Comparison of ENCODE assay signal across 8 cellular contexts in the genomic region with DNA sequence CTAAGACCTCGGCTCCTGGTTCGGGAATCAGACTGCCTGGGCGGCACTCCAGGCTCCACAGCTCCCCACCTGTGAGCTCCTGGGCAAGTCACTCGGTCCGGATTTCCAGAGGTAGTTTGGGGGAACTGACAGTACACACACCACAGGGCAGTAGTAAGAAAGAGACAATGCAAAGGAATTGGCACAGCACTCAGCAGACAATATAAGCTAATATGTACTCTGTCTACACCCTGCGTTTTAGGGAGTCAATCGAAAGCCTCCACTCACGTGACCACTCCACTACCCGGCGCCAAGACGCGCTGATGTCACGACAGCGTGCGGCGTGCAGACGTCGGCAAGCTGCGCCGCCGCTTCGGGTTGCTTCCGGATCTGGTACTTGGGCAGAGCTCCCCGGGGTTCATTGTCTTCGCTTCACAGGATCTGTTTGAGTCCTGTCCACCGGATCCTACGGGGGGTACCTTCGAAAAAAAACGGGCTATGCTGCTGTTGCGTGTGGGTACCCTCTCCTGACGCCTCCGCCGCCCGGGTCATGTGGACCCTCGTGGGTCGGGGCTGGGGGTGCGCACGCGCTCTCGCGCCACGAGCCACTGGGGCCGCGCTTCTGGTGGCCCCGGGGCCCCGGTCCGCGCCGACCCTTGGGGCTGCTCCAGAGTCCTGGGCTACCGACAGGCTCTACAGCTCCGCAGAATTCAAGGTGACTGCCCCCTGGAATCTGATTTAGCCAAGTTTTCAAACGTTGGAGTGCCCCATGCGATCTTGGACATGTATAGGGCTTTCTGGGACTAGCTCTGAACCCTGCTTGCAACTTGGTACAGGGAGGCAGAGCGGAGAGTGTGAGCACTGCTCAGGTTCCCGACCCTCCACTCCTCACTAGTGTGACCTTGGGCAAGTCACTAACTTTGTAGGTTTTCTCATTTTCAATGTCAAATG. TPM values are rescaled to one million over a fixed set of nuclear protein-coding genes. Genes with fewer than 3 reads are reported as not detected.
DNase-seq lines count a peak whose midpoint lies in the region; ATAC-seq and TF ChIP-seq lines count a peak whose summit lies in the region.

A gene with protein sequence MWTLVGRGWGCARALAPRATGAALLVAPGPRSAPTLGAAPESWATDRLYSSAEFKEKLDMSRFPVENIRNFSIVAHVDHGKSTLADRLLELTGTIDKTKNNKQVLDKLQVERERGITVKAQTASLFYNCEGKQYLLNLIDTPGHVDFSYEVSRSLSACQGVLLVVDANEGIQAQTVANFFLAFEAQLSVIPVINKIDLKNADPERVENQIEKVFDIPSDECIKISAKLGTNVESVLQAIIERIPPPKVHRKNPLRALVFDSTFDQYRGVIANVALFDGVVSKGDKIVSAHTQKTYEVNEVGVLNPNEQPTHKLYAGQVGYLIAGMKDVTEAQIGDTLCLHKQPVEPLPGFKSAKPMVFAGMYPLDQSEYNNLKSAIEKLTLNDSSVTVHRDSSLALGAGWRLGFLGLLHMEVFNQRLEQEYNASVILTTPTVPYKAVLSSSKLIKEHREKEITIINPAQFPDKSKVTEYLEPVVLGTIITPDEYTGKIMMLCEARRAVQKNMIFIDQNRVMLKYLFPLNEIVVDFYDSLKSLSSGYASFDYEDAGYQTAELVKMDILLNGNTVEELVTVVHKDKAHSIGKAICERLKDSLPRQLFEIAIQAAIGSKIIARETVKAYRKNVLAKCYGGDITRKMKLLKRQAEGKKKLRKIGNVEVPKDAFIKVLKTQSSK (plus strand): TSS at position 327 of the 930 bp plus-strand sequence. CDS start 203 bp downstream, at position 530.

- H3K4me3 ChIP-seq in left lung, result peak within 1 kb of the TSS; percentile 73 to 91

- peaks cover 10 to 21% of the 10 kb centered on the region in 2 donors for H3K4me1 ChIP-seq in left lung

- H3K9me3 ChIP-seq in left lung, result no peaks in the 10 kb centered on the region

- H3K36me3 ChIP-seq in left lung, result peaks cover 0 to 15% of the 10 kb centered on the region in 2 donors

- peak; percentile 89 for DNase-seq in NCI-H774 (lab: John Stamatoyannopoulos, UW)
- peak; percentile 81 to 85 for DNase-seq in activated CD4-positive, alpha-beta T cell treated with anti-CD3 and anti-CD28 coated beads, Interleukin-2, amount 50 U/mL, for 4 hours
- DNase-seq in dermis blood vessel endothelial cell, result peak; percentile 95
- peak; percentile 93 to 96 for DNase-seq in left lung
- DNase-seq in stimulated activated CD4-positive, alpha-beta T cell treated with anti-CD3 and anti-CD28 coated beads, Interleukin-2, amount 100 ng/mL, for 48 hours, result peak; percentile 80 to 81

- H3K27me3 ChIP-seq in left lung, result no peaks in the 10 kb centered on the region

- intact Hi-C loops in left lung (cut with DNase I), result no loop called here

- peak within 1 kb of the TSS; percentile 85 for H3K27ac ChIP-seq in C4-2B
- peak within 1 kb of the TSS; percentile 86 to 90 for H3K27ac ChIP-seq in left lung

- peak; percentile 96 for ATAC-seq in GM19395 (IDR thresholded peaks at IDR 0.05; ENCODE audit: unreplicated experiment)
- ATAC-seq in HG03565 (IDR thresholded peaks at IDR 0.05; ENCODE audit: unreplicated experiment), result peak; percentile 94
- peak; percentile 97 for ATAC-seq in left lung

- TF ChIP-seq CTCF in C4-2B (conservative IDR thresholded peaks at IDR 0.05) (no peak), left lung (IDR thresholded peaks at IDR 0.05) (no peak)

RNA-seq across cellular contexts. Expression of the gene that starts here (rescaled TPM):
- 8.7 and 20.3 TPM in 2 replicates for total RNA-seq in dermis blood vessel endothelial cell
- total RNA-seq in left lung, result 10 to 100 TPM; 17.3 to 22.1 TPM

Comparison
In these comparisons a context has a peak if more than half of its experiments do, and no peak if none do; other contexts are left out.
1. Peak in every context shown above with its lines: DNase-seq, ATAC-seq, H3K4me3 ChIP-seq and H3K27ac ChIP-seq.